In genomic region chr3:151538706-151539403, GRCh38 we compare ENCODE assay signal across 10 cellular contexts.
DNase-seq lines count a peak whose midpoint lies in the region; TF ChIP-seq lines count a peak whose summit lies in the region.
"Had no signal": no experiment of that assay in that cellular context is flagged by ENCODE, and none has a peak within 500 bp of the region (broad histone marks: within the 10 kb centered on the region; RNA-seq: fewer than 3 reads in every experiment).

No MANE protein-coding gene starts in this region.

- peaks cover 4% of the 10 kb centered on the region for H3K27me3 Mint-ChIP-seq in nephron progenitor cell (ENCODE audit: low read depth, poor library complexity)
- H3K27me3 Mint-ChIP-seq: type B pancreatic cell had no signal

- H3K4me3 Mint-ChIP-seq in nephron progenitor cell = peak overlapping the region; percentile 32
- H3K4me3 Mint-ChIP-seq: activated T-cell treated with anti-CD3 and anti-CD28 coated beads, Interleukin-2, amount 50 U/mL, for 72 hours; type B pancreatic cell had no signal

- peaks cover under 1% of the 10 kb centered on the region for H3K9me3 Mint-ChIP-seq in nephron progenitor cell
- H3K9me3 Mint-ChIP-seq: activated T-cell treated with anti-CD3 and anti-CD28 coated beads, Interleukin-2, amount 50 U/mL, for 72 hours; type B pancreatic cell had no signal

- no peak for TF ChIP-seq CTCF in nephron progenitor cell (IDR thresholded peaks at IDR 0.05)

- H3K36me3 ChIP-seq in H7 (replicated peaks; ENCODE audit: control insufficient read depth, insufficient read depth, low read length) = no peaks in the 10 kb centered on the region

- H3K27ac Mint-ChIP-seq in nephron progenitor cell = peak overlapping the region; percentile 81
- H3K27ac Mint-ChIP-seq: activated T-cell treated with anti-CD3 and anti-CD28 coated beads, Interleukin-2, amount 50 U/mL, for 72 hours; type B pancreatic cell had no signal

- no peak overlapping the region for H3K4me3 ChIP-seq in H7 (ENCODE audit: insufficient read depth, low read depth, low read length)

- DNase-seq in DMS 273 (lab: John Stamatoyannopoulos, UW; ENCODE audit: unreplicated experiment) (peak; percentile 98), NCI-H446 (lab: John Stamatoyannopoulos, UW) (peak; percentile 58 to 62), fibroblast of gingiva (ENCODE audit: low read depth) (peak; percentile 69), nephron progenitor cell (peak; percentile 25), dermis blood vessel endothelial cell (no peak), NCI-H2227 treated with DMSO at 0.1 percent for 48 hours (lab: John Stamatoyannopoulos, UW) (no peak), NCI-H2029 treated with DMSO at 0.1 percent for 48 hours (lab: John Stamatoyannopoulos, UW) (no peak), H7 (no peak)
- DNase-seq: activated T-cell treated with anti-CD3 and anti-CD28 coated beads, Interleukin-2, amount 50 U/mL, for 72 hours had no signal

- no peaks in the 10 kb centered on the region for H3K36me3 Mint-ChIP-seq in nephron progenitor cell (ENCODE audit: low read depth)
- H3K36me3 Mint-ChIP-seq: type B pancreatic cell had no signal

- no peaks in the 10 kb centered on the region for H3K27me3 ChIP-seq in H7 (ENCODE audit: control insufficient read depth, insufficient read depth, low read length)

- peaks cover 33% of the 10 kb centered on the region for H3K4me1 Mint-ChIP-seq in nephron progenitor cell

Comparison
In these comparisons a context has a peak if more than half of its experiments do, and no peak if none do; other contexts are left out.
1. DNase-seq: peak in DMS 273 (single experiment), NCI-H446 (2 of 2), fibroblast of gingiva (single experiment) and nephron progenitor cell (single experiment); none in dermis blood vessel endothelial cell (single experiment), NCI-H2227 treated with DMSO at 0.1 percent for 48 hours (single experiment), NCI-H2029 treated with DMSO at 0.1 percent for 48 hours (single experiment) and H7 (single experiment).